In genomic region chr3:155079795-155080546, GRCh38 we compare ENCODE assay signal across 8 cellular contexts. TPM values are rescaled to one million over a fixed set of nuclear protein-coding genes. Genes with fewer than 3 reads are reported as not detected.
A peak's percentile ranks its signal among the peaks of the same experiment; 100 is the strongest.
DNase-seq lines count a peak whose midpoint lies in the region; ATAC-seq and TF ChIP-seq lines count a peak whose summit lies in the region.

Gene MME (plus strand): TSS chr3:155080319. CDS start chr3:155084168, 3,849 bp downstream.

- peak; percentile 26 for DNase-seq in ACHN
- DNase-seq in HFF-Myc (ENCODE audit: extremely low read depth, low read depth) = peak; percentile 78
- DNase-seq in glomerular visceral epithelial cell (ENCODE audit: extremely low spot score) = peak; percentile 72
- DNase-seq in osteoblast (ENCODE audit: insufficient read length, low spot score, missing footprints) = peak; percentile 92
- DNase-seq in stimulated activated CD4-positive, alpha-beta T cell treated with anti-CD3 and anti-CD28 coated beads, Interleukin-4, amount 100 ng/mL, for 24 hours = no peak
- DNase-seq in stimulated activated CD4-positive, alpha-beta T cell treated with anti-CD3 and anti-CD28 coated beads, Interleukin-12 subunit alpha, Interleukin-12 subunit beta, amount 100 ng/mL, for 4 hours = no peak

- no peaks in the 10 kb centered on the region for H4K20me1 ChIP-seq in osteoblast (ENCODE audit: insufficient read depth, low read length)

- H3K27me3 ChIP-seq in osteoblast (ENCODE audit: insufficient read depth, low read length) = no peaks in the 10 kb centered on the region

- H3K27ac ChIP-seq in VCaP (peak within 1 kb of the TSS; percentile 69), osteoblast (ENCODE audit: low read depth, low read length) (peak within 1 kb of the TSS; percentile 53)

- no peak for ATAC-seq in HG03442 (IDR thresholded peaks at IDR 0.05; ENCODE audit: unreplicated experiment)

- H3K4me2 ChIP-seq in osteoblast (ENCODE audit: insufficient read depth, low read length) = peak within 1 kb of the TSS; percentile 99

- H3K4me3 ChIP-seq in HFF-Myc (replicated peaks; ENCODE audit: low read depth, low read length) (peak within 1 kb of the TSS; percentile 70), osteoblast (ENCODE audit: insufficient read depth, low read length) (peak within 1 kb of the TSS; percentile 89)

- H3K4me1 ChIP-seq in osteoblast (ENCODE audit: insufficient read depth, low read length) = peaks cover 10% of the 10 kb centered on the region

- peak within 1 kb of the TSS; percentile 97 for H2AFZ ChIP-seq in osteoblast (ENCODE audit: low read length)

- H3K79me2 ChIP-seq in osteoblast (ENCODE audit: insufficient read depth, low read length) = peaks cover 34% of the 10 kb centered on the region

- no peaks in the 10 kb centered on the region for H3K36me3 ChIP-seq in osteoblast (ENCODE audit: insufficient read depth, low read length)

- H3K9me3 ChIP-seq in osteoblast (ENCODE audit: low read depth, low read length) = no peaks in the 10 kb centered on the region

- in situ Hi-C loops in ACHN (cut with HindIII; ENCODE audit: low pct_ligation_motif_present, low pct_unique_long_range_greater_than_20kb, low sequenced_read_pairs) = no loop called here

- no peak for TF ChIP-seq CTCF in HFF-Myc (IDR thresholded peaks at IDR 0.05; ENCODE audit: low read depth, low read length, missing control alignments)
- no peak for TF ChIP-seq CTCF in VCaP (conservative IDR thresholded peaks at IDR 0.05)
- no peak for TF ChIP-seq CTCF in osteoblast (IDR thresholded peaks at IDR 0.05; ENCODE audit: extremely low read depth, low read depth, low read length)

RNA-seq across cellular contexts. Expression of gene MME, which starts in this region (rescaled TPM):
- 102 and 261 TPM in 2 replicates for total RNA-seq in osteoblast

Comparison
In these comparisons a context has a peak if more than half of its experiments do, and no peak if none do; other contexts are left out.
1. DNase-seq: peak in ACHN (single experiment), HFF-Myc (single experiment), glomerular visceral epithelial cell (single experiment) and osteoblast (single experiment); none in stimulated activated CD4-positive, alpha-beta T cell treated with anti-CD3 and anti-CD28 coated beads, Interleukin-4, amount 100 ng/mL, for 24 hours (single experiment) and stimulated activated CD4-positive, alpha-beta T cell treated with anti-CD3 and anti-CD28 coated beads, Interleukin-12 subunit alpha, Interleukin-12 subunit beta, amount 100 ng/mL, for 4 hours (single experiment).